ENCODE assay signal across 10 cellular contexts in the genomic region with DNA sequence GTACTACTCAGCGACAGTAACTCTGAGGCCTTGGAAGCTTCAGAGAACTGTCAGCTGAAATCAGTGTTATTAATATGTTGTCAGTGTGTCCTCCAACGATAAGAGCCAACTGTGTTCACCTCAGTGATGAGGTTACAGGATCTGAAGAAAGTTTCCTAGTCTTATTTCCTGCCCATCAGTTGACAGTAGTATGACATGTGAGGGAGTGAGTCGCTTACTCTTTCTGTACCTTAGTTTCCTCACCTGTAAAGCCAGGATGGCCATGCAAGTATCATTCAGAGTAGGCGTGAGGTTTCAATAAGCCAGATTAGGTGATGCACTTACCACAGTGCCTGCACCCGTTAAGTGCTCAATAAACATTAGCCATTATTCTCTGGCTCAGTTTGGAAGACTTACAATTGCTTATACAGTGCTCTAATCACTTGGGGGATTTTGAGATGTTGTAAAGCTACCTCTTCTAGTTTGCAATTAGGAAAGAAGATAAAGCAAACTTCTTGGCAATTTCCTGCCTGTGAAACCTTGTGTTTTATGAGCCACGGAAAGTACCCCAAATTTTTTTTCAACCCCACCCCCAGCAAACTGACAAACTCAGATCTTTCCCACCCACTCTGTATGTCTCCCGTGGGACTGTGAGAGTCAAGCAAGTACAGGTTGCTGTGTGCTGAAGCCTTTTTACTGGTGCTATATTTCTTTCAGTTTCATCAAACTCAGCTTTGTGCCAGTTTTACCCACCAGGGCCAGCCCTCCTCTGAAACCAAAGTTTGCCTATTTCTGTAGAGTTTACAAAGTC.
DNase-seq lines count a peak whose midpoint lies in the region; ATAC-seq, FAIRE-seq and TF ChIP-seq lines count a peak whose summit lies in the region.
"Had no signal": no experiment of that assay in that cellular context is flagged by ENCODE, and none has a peak within 500 bp of the region (broad histone marks: within the 10 kb centered on the region; RNA-seq: fewer than 3 reads in every experiment).

No MANE protein-coding gene starts in this region.

- H3K36me3 Mint-ChIP-seq in endodermal cell (ENCODE audit: low read depth) = no peaks in the 10 kb centered on the region

- H3K4me3 ChIP-seq in endodermal cell (ENCODE audit: low read length) (no peak overlapping the region), HepG2 (replicated peaks in 1 of 3; ENCODE audit: insufficient read depth in 1 of 3, low read depth in 2 of 3, low read length in 3 of 3) (no peak overlapping the region)
- H3K4me3 ChIP-seq: lower lobe of right lung had no signal

- POLR2A ChIA-PET in HepG2 (lab: Yijun Ruan, JAX) = no interaction called here

- TF ChIP-seq POLR2A in HepG2 (IDR thresholded peaks at IDR 0.05; ENCODE audit: insufficient read depth in 1 of 2, low read depth in 2 of 2, low read length in 2 of 2) = no peak

- H3K36me3 ChIP-seq in endodermal cell (ENCODE audit: control insufficient read depth, insufficient read depth, low read length) (peaks cover 30% of the 10 kb centered on the region), HepG2 (replicated peaks in 1 of 2; ENCODE audit: control insufficient read depth in 1 of 2, insufficient read depth in 2 of 2, low read length in 2 of 2) (no peaks in the 10 kb centered on the region)
- H3K36me3 ChIP-seq: lower lobe of right lung had no signal

- no peaks in the 10 kb centered on the region for H4K20me1 ChIP-seq in HepG2 (ENCODE audit: insufficient read depth, low read length)

- ATAC-seq in GM18508 (IDR thresholded peaks at IDR 0.05; ENCODE audit: insufficient read depth, unreplicated experiment) (peak; percentile 73), GM21367 (IDR thresholded peaks at IDR 0.05; ENCODE audit: unreplicated experiment) (peak; percentile 81), HG03378 (IDR thresholded peaks at IDR 0.05; ENCODE audit: unreplicated experiment) (peak; percentile 79), HepG2 (no peak)

- H3K4me2 ChIP-seq in HepG2 (ENCODE audit: low read depth, low read length) = no peak overlapping the region

- peaks cover 26% of the 10 kb centered on the region for H3K4me1 Mint-ChIP-seq in endodermal cell
- H3K4me1 Mint-ChIP-seq: central memory CD8-positive, alpha-beta T cell had no signal

- no peak for DNase-seq in endodermal cell
- DNase-seq in HepG2 (ENCODE audit: low spot score) = no peak
- DNase-seq in occipital lobe (lab: John Stamatoyannopoulos, UW) = no peak
- DNase-seq in NCI-H2107 treated with DMSO at 0.1 percent for 48 hours (lab: John Stamatoyannopoulos, UW; ENCODE audit: unreplicated experiment) = no peak
- DNase-seq in cerebellum (ENCODE audit: low spot score) = no peak
- DNase-seq: lower lobe of right lung had no signal

- no peaks in the 10 kb centered on the region for H3K79me2 ChIP-seq in HepG2 (ENCODE audit: insufficient read depth, low read length)

- TF ChIP-seq RAD21 in HepG2 (CRISPR knock-in tag; IDR thresholded peaks at IDR 0.05) = no peak

- H3K27me3 Mint-ChIP-seq in endodermal cell (ENCODE audit: insufficient read depth) = peaks cover 23% of the 10 kb centered on the region
- H3K27me3 Mint-ChIP-seq: central memory CD8-positive, alpha-beta T cell had no signal

- H3K27me3 ChIP-seq in endodermal cell (ENCODE audit: control insufficient read depth, insufficient read depth, low read length, poor library complexity, severe bottlenecking) (peaks cover 12% of the 10 kb centered on the region), HepG2 (ENCODE audit: control insufficient read depth in 1 of 2, insufficient read depth in 2 of 2, low read length in 2 of 2) (no peaks in the 10 kb centered on the region)

- no peak overlapping the region for H2AFZ ChIP-seq in HepG2 (ENCODE audit: low read length)

- no peak for TF ChIP-seq EP300 in HepG2 (IDR thresholded peaks at IDR 0.05; ENCODE audit: low read depth in 2 of 2, low read length in 2 of 2)
- no peak for TF ChIP-seq EP300 in HepG2 (CRISPR knock-in tag; IDR thresholded peaks at IDR 0.05; ENCODE audit: borderline replicate concordance)

- H3K27ac Mint-ChIP-seq in endodermal cell = peak overlapping the region; percentile 59

- CTCF ChIA-PET in HepG2 (lab: Yijun Ruan, JAX; ENCODE audit: low intra/inter-chr PET ratio, low total read pairs) = no interaction called here

- intact Hi-C loops in HepG2 (cut with micrococcal nuclease; ENCODE audit: unreplicated experiment) = loop anchor here (10.0 kb wide), 1 partner anchor 161 kb away; the partner anchor contains the start of gene BMP2K

- H3K4me1 ChIP-seq in endodermal cell (ENCODE audit: control insufficient read depth, insufficient read depth, low read length) (peaks cover 3% of the 10 kb centered on the region), HepG2 (ENCODE audit: insufficient read depth, low read length) (peaks cover 9% of the 10 kb centered on the region; the same call in 1 of the 2 replicates)

- no peak for FAIRE-seq in HepG2 (lab: Jason Lieb, UNC)

- H3K27ac ChIP-seq in endodermal cell (ENCODE audit: low read depth, low read length) = no peak overlapping the region
- H3K27ac ChIP-seq in HepG2 (ENCODE audit: extremely low read length, insufficient read depth, low read length) = no peak overlapping the region
- H3K27ac ChIP-seq: lower lobe of right lung had no signal

- BruUV-seq in HepG2 (replicated peaks; lab: Mats Ljungman, UMichigan) = no TSS peak

- 90 to 92% methylated on average over 4 to 7 of the region's 7 CpGs for WGBS in endodermal cell (ENCODE audit: insufficient coverage in 1 of 2, insufficient read length in 1 of 2), 2 experiments
- WGBS in HepG2 (ENCODE audit: low lambda C conversion rate) = 62% methylated on average over 7 of the region's 7 CpGs

- TF ChIP-seq CTCF in endodermal cell (conservative IDR thresholded peaks at IDR 0.05) = no peak
- TF ChIP-seq CTCF in HepG2 (CRISPR knock-in tag; IDR thresholded peaks at IDR 0.05) = no peak

- no peak overlapping the region for H3K9ac ChIP-seq in endodermal cell (ENCODE audit: extremely low read depth, low read length, poor library complexity, severe bottlenecking)
- H3K9ac ChIP-seq in HepG2 (ENCODE audit: insufficient read depth, low read depth, low read length) = no peak overlapping the region

- peaks cover 3% of the 10 kb centered on the region for H3K9me3 Mint-ChIP-seq in endodermal cell
- H3K9me3 Mint-ChIP-seq: central memory CD8-positive, alpha-beta T cell had no signal

- in situ Hi-C loops in HepG2 (cut with HindIII; ENCODE audit: extremely low pct_ligation_motif_present, low pct_unique_long_range_greater_than_20kb) = loop anchor here (5.0 kb wide), 1 partner anchor 249 kb away; no protein-coding TSS in a partner anchor

- H3K9me3 ChIP-seq in endodermal cell (ENCODE audit: control insufficient read depth, low read length) = no peaks in the 10 kb centered on the region
- H3K9me3 ChIP-seq in HepG2 (ENCODE audit: low read length) = no peaks in the 10 kb centered on the region
- H3K9me3 ChIP-seq: lower lobe of right lung had no signal

- H3K4me3 Mint-ChIP-seq in endodermal cell = no peak overlapping the region
- H3K4me3 Mint-ChIP-seq: central memory CD8-positive, alpha-beta T cell had no signal

TF ChIP-seq in HepG2, 621 proteins besides CTCF, POLR2A, EP300 and RAD21 (continues in another document):
- TF ChIP-seq RAD51 (IDR thresholded peaks at IDR 0.05; ENCODE audit: borderline replicate concordance) = no peak
